ENCODE assay signal across 24 cellular contexts in the genomic region with DNA sequence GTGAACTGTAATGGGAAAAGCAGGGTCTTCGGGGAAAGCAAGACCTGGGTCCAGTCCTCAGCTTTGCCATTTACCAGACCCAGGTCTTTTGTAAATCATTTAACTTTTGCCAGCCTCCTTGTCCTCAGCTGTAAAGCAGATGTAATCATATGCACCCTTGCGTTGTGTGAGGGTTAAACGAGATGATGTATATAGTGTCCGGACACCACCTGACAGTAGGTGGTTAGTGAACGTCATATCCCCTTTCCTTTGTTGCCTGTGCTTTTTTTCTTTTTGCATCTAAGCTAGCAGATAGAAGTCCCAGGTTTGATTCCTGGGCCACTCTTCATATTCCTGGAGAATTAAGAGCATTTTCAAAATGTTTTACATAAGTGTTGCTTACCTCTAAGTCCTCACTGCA. TPM values are rescaled to one million over a fixed set of nuclear protein-coding genes. Genes with fewer than 3 reads are reported as not detected.
A peak's percentile ranks its signal among the peaks of the same experiment; 100 is the strongest.
DNase-seq lines count a peak whose midpoint lies in the region; ATAC-seq and FAIRE-seq lines count a peak whose summit lies in the region.
"Had no signal": no experiment of that assay in that cellular context is flagged by ENCODE, and none has a peak within 500 bp of the region (broad histone marks: within the 10 kb centered on the region; RNA-seq: fewer than 3 reads in every experiment).

No MANE protein-coding gene starts in this region.

- no peaks in the 10 kb centered on the region for H3K4me1 ChIP-seq in small intestine (ENCODE audit: control insufficient read depth in 2 of 2, insufficient read depth in 1 of 2, low read depth in 1 of 2, low read length in 1 of 2)
- H3K4me1 ChIP-seq: neural progenitor cell, testis, uterus had no signal

- no peak overlapping the region for H3K4me3 ChIP-seq in Jurkat, Clone E6-1 (ENCODE audit: low read length)
- no peak overlapping the region for H3K4me3 ChIP-seq in small intestine (ENCODE audit: low read depth in 1 of 2, low read length in 2 of 2)
- H3K4me3 ChIP-seq: neural progenitor cell, sigmoid colon, testis, uterus had no signal

- no peaks in the 10 kb centered on the region for H3K9me3 ChIP-seq in small intestine (ENCODE audit: control insufficient read depth, low read depth)
- H3K9me3 ChIP-seq: sigmoid colon, testis, uterus had no signal

- peak in 1 of 2 donors; percentile 20 for ATAC-seq in activated T-cell treated with anti-CD3 and anti-CD28 coated beads, Interleukin-2, amount 50 U/mL, for 72 hours (replicated peaks in 1 of 2)
- ATAC-seq in GM18520 (IDR thresholded peaks at IDR 0.05; ENCODE audit: unreplicated experiment) = no peak
- no peak for ATAC-seq in GM19395 (IDR thresholded peaks at IDR 0.05; ENCODE audit: unreplicated experiment)
- ATAC-seq: esophagus mucosa had no signal

- peak overlapping the region; percentile 95 for H3K27ac Mint-ChIP-seq in activated T-cell treated with anti-CD3 and anti-CD28 coated beads, Interleukin-2, amount 50 U/mL, for 72 hours
- H3K27ac Mint-ChIP-seq in activated naive CD8-positive, alpha-beta T cell = peak overlapping the region; percentile 91
- H3K27ac Mint-ChIP-seq: brain, neural progenitor cell had no signal

- peaks cover 0 to 2% of the 10 kb centered on the region in 2 donors for H3K27me3 ChIP-seq in small intestine (ENCODE audit: control insufficient read depth in 2 of 2, insufficient read depth in 2 of 2, low read length in 2 of 2)
- H3K27me3 ChIP-seq: neural progenitor cell, sigmoid colon, testis, uterus had no signal

- 77 to 94% (median 81%) methylated on average over 5 of the region's 5 CpGs for WGBS in small intestine, 3 donors

- H3K4me3 Mint-ChIP-seq in activated T-cell treated with anti-CD3 and anti-CD28 coated beads, Interleukin-2, amount 50 U/mL, for 72 hours = peak overlapping the region; percentile 70 to 71
- peak overlapping the region; percentile 42 for H3K4me3 Mint-ChIP-seq in activated naive CD8-positive, alpha-beta T cell
- H3K4me3 Mint-ChIP-seq: brain, neural progenitor cell had no signal

- peak in 1 of 2 donors; percentile 32 for DNase-seq in activated T-cell treated with anti-CD3 and anti-CD28 coated beads, Interleukin-2, amount 50 U/mL, for 72 hours
- DNase-seq in activated T-cell treated with anti-CD3 and anti-CD28 coated beads, Interleukin-2, amount 50 U/mL, for 1 hour = no peak
- DNase-seq in Jurkat, Clone E6-1 (ENCODE audit: low read depth, low spot score) = peak; percentile 55
- DNase-seq in small intestine = peak; percentile 23
- DNase-seq in NCI-H1436 treated with DMSO at 0.1 percent for 48 hours (lab: John Stamatoyannopoulos, UW) = no peak
- DNase-seq: activated CD4-positive, CD25-positive, alpha-beta regulatory T cell treated with anti-CD3 and anti-CD28 coated beads, Interleukin-2, amount 50 U/mL, for 72 hours; DMS 273 treated with DMSO at 0.1 percent for 48 hours; hippocampal formation; Kasumi-1; NCI-H187 treated with DMSO at 0.1 percent for 48 hours; NCI-H82; OCI-M1; sigmoid colon; testis; uterus had no signal

- H3K27ac ChIP-seq in small intestine (ENCODE audit: low read depth in 1 of 2, low read length in 1 of 2) = no peak overlapping the region
- H3K27ac ChIP-seq: neural progenitor cell, sigmoid colon, testis, uterus had no signal

- H3K36me3 Mint-ChIP-seq in activated T-cell treated with anti-CD3 and anti-CD28 coated beads, Interleukin-2, amount 50 U/mL, for 72 hours (ENCODE audit: insufficient read depth in 2 of 2) = peaks cover 22 to 68% of the 10 kb centered on the region in 2 donors
- peaks cover 25% of the 10 kb centered on the region for H3K36me3 Mint-ChIP-seq in activated naive CD8-positive, alpha-beta T cell
- H3K36me3 Mint-ChIP-seq: brain, neural progenitor cell had no signal

- H3K4me1 Mint-ChIP-seq in activated T-cell treated with anti-CD3 and anti-CD28 coated beads, Interleukin-2, amount 50 U/mL, for 72 hours (ENCODE audit: low read depth) = peaks cover 97% of the 10 kb centered on the region
- peaks cover 84% of the 10 kb centered on the region for H3K4me1 Mint-ChIP-seq in activated naive CD8-positive, alpha-beta T cell (ENCODE audit: low read depth)
- H3K4me1 Mint-ChIP-seq: neural progenitor cell had no signal

- FAIRE-seq in small intestine (lab: Jason Lieb, UNC) = no peak
- FAIRE-seq: frontal cortex, TTC549 had no signal

- H3K27me3 Mint-ChIP-seq in activated T-cell treated with anti-CD3 and anti-CD28 coated beads, Interleukin-2, amount 50 U/mL, for 72 hours (ENCODE audit: low read depth) = no peaks in the 10 kb centered on the region
- no peaks in the 10 kb centered on the region for H3K27me3 Mint-ChIP-seq in activated naive CD8-positive, alpha-beta T cell

- no peaks in the 10 kb centered on the region for H3K36me3 ChIP-seq in small intestine (ENCODE audit: control insufficient read depth in 2 of 2, insufficient read depth in 2 of 2, low read length in 2 of 2)
- H3K36me3 ChIP-seq: neural progenitor cell, sigmoid colon, uterus had no signal

- H3K9me3 Mint-ChIP-seq in activated T-cell treated with anti-CD3 and anti-CD28 coated beads, Interleukin-2, amount 50 U/mL, for 72 hours = no peaks in the 10 kb centered on the region
- H3K9me3 Mint-ChIP-seq in activated naive CD8-positive, alpha-beta T cell (ENCODE audit: low read depth) = no peaks in the 10 kb centered on the region
- H3K9me3 Mint-ChIP-seq: brain, neural progenitor cell had no signal

RNA-seq across cellular contexts. Expression of gene IL12RB2, which starts 28.5 kb away (rescaled TPM):
- total RNA-seq in activated T-cell treated with anti-CD3 and anti-CD28 coated beads, Interleukin-2, amount 50 U/mL, for 72 hours = 100 to 1,000 TPM; 128 to 136 TPM
- not detected for polyA plus RNA-seq in Jurkat, Clone E6-1 (2012; ENCODE audit: insufficient read depth, insufficient read length)
- under 1 TPM in 2 of 3 donors, not detected in 1; 0.21 to 0.54 TPM for polyA plus RNA-seq in small intestine
- polyA plus RNA-seq: BJ had no signal

Comparison
In these comparisons a context has a peak if more than half of its experiments do, and no peak if none do; other contexts are left out.
1. DNase-seq: peak in Jurkat, Clone E6-1 (single experiment) and small intestine (single experiment); none in activated T-cell treated with anti-CD3 and anti-CD28 coated beads, Interleukin-2, amount 50 U/mL, for 1 hour (single experiment) and NCI-H1436 treated with DMSO at 0.1 percent for 48 hours (single experiment).